ENCODE assay signal across 1 cellular context in genomic region chr1:226061793-226062557, GRCh38.
TF ChIP-seq lines count a peak whose summit lies in the region.

No MANE protein-coding gene starts in this region.

TF ChIP-seq in HepG2, 621 proteins besides CTCF, POLR2A, EP300 and RAD21 (continued from another document and continues in another):
- no peak for TF ChIP-seq SKIL (CRISPR knock-in tag; IDR thresholded peaks at IDR 0.05; ENCODE audit: borderline replicate concordance)
- no peak for TF ChIP-seq GRHL1 (CRISPR knock-in tag; conservative IDR thresholded peaks at IDR 0.05)
- TF ChIP-seq TFDP1 (CRISPR knock-in tag; IDR thresholded peaks at IDR 0.05; ENCODE audit: borderline replicate concordance): peak; percentile 10; the same call in 1 of the 2 replicates
- TF ChIP-seq THRA (CRISPR knock-in tag; IDR thresholded peaks at IDR 0.05; ENCODE audit: borderline replicate concordance): no peak
- no peak for TF ChIP-seq CBX2 (IDR thresholded peaks at IDR 0.05; ENCODE audit: low read depth, low read length)
- no peak for TF ChIP-seq CBX2 (CRISPR knock-in tag; IDR thresholded peaks at IDR 0.05; ENCODE audit: low read depth)
- TF ChIP-seq TARDBP (CRISPR knock-in tag; IDR thresholded peaks at IDR 0.05): no peak
- no peak for TF ChIP-seq XRCC5 (optimal IDR thresholded peaks at IDR 0.05; ENCODE audit: low read length)
- no peak for TF ChIP-seq ATF2 (CRISPR knock-in tag; IDR thresholded peaks at IDR 0.05)
- TF ChIP-seq GTF3A (CRISPR knock-in tag; conservative IDR thresholded peaks at IDR 0.05): no peak
- TF ChIP-seq ZNF574 (CRISPR knock-in tag; IDR thresholded peaks at IDR 0.05): no peak
- no peak for TF ChIP-seq ZNF629 (CRISPR knock-in tag; conservative IDR thresholded peaks at IDR 0.05)
- TF ChIP-seq NR3C1 (CRISPR knock-in tag; IDR thresholded peaks at IDR 0.05): no peak
- no peak for TF ChIP-seq CERS6 (CRISPR knock-in tag; IDR thresholded peaks at IDR 0.05)
- TF ChIP-seq ZNF337 (CRISPR knock-in tag; IDR thresholded peaks at IDR 0.05; ENCODE audit: borderline replicate concordance, low read depth): no peak
- no peak for TF ChIP-seq JUN (CRISPR knock-in tag; IDR thresholded peaks at IDR 0.05)
- TF ChIP-seq FOSL2 (CRISPR knock-in tag; IDR thresholded peaks at IDR 0.05): no peak; the same call in 1 of the 2 replicates
- TF ChIP-seq ZNF101 (CRISPR knock-in tag; IDR thresholded peaks at IDR 0.05; ENCODE audit: borderline replicate concordance, low read depth): no peak
- TF ChIP-seq ZNF280B (CRISPR knock-in tag; IDR thresholded peaks at IDR 0.05; ENCODE audit: borderline replicate concordance): no peak
- no peak for TF ChIP-seq TOE1 (CRISPR knock-in tag; IDR thresholded peaks at IDR 0.05)
- TF ChIP-seq TFDP2 (CRISPR knock-in tag; IDR thresholded peaks at IDR 0.05): peak; percentile 77; the same call in 1 of the 2 replicates
- TF ChIP-seq SAP130 (CRISPR knock-in tag; IDR thresholded peaks at IDR 0.05; ENCODE audit: low read depth): peak; percentile 49
- TF ChIP-seq CAMTA2 (CRISPR knock-in tag; IDR thresholded peaks at IDR 0.05; ENCODE audit: borderline replicate concordance): no peak
- TF ChIP-seq ZNF207 (IDR thresholded peaks at IDR 0.05; ENCODE audit: borderline replicate concordance): no peak
- peak; percentile 72; the same call in 1 of the 2 replicates for TF ChIP-seq MXD3 (CRISPR knock-in tag; IDR thresholded peaks at IDR 0.05)
- no peak for TF ChIP-seq HMG20B (CRISPR knock-in tag; conservative IDR thresholded peaks at IDR 0.05)
- no peak for TF ChIP-seq ZNF704 (CRISPR knock-in tag; IDR thresholded peaks at IDR 0.05; ENCODE audit: borderline replicate concordance)
- no peak for TF ChIP-seq SMARCE1 (IDR thresholded peaks at IDR 0.05; ENCODE audit: borderline replicate concordance)
- peak; percentile 33; the same call in 1 of the 2 replicates for TF ChIP-seq HES4 (CRISPR knock-in tag; IDR thresholded peaks at IDR 0.05; ENCODE audit: borderline replicate concordance)
- TF ChIP-seq SYNCRIP (IDR thresholded peaks at IDR 0.05; ENCODE audit: insufficient read depth, low read depth, low read length): no peak
- peak; percentile 60; the same call in 1 of the 2 replicates for TF ChIP-seq ZNF441 (CRISPR knock-in tag; IDR thresholded peaks at IDR 0.05; ENCODE audit: borderline replicate concordance)
- no peak for TF ChIP-seq CEBPG (CRISPR knock-in tag; IDR thresholded peaks at IDR 0.05)
- no peak for TF ChIP-seq ZNF883 (CRISPR knock-in tag; IDR thresholded peaks at IDR 0.05; ENCODE audit: not compliant biosample characterization)
- TF ChIP-seq THYN1 (CRISPR knock-in tag; IDR thresholded peaks at IDR 0.05; ENCODE audit: borderline replicate concordance, low read depth): no peak
- TF ChIP-seq IRF1 (CRISPR knock-in tag; IDR thresholded peaks at IDR 0.05; ENCODE audit: low read depth): no peak
- 0 out of 2 replicates have a peak, but pooled peaks have one; percentile 16 for TF ChIP-seq ATF6 (CRISPR knock-in tag; conservative IDR thresholded peaks at IDR 0.05)
- no peak for TF ChIP-seq JUND (CRISPR knock-in tag; IDR thresholded peaks at IDR 0.05)
